In the genomic region with DNA sequence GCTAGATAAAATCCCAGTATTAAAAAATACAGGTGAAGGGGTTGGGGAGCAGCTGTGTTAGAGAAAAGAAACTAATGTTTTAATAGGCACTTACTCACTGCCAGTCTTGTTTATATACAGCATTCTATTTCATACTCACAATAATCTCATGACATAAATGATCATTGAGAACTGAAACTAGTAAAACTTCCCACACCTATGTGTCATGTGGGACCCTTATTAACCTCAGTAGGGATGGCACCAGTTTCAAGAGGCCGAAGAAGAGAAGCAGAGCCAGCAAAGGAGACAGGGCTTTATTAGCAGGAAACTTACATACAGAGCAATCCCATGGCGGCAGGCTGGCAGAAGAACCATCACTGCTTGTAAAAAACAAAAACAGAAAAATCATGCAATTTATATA, we compare ENCODE assay signal across 27 cellular contexts. TPM values are rescaled to one million over a fixed set of nuclear protein-coding genes. Genes with fewer than 3 reads are reported as not detected.
"Had no signal": no experiment of that assay in that cellular context is flagged by ENCODE, and none has a peak within 500 bp of the region (broad histone marks: within the 10 kb centered on the region; RNA-seq: fewer than 3 reads in every experiment).

No MANE protein-coding gene starts in this region.

- H3K27ac ChIP-seq: foreskin keratinocyte, gastroesophageal sphincter, heart left ventricle, left ventricle myocardium inferior, lower lobe of right lung, ovary, psoas muscle, sigmoid colon, skin epidermis, spleen, thoracic aorta, tibial nerve, upper lobe of left lung had no signal

- DNase-seq: cortex of kidney; effector memory CD8-positive, alpha-beta T cell; foreskin keratinocyte; heart left ventricle; hippocampal formation; islet precursor cell; kidney glomerular epithelial cell; left colon; left ventricle myocardium inferior; lower lobe of right lung; natural killer cell; occipital lobe; ovary; posterior cingulate gyrus; psoas muscle; right cardiac atrium; sigmoid colon; spleen; stimulated activated CD4-positive, alpha-beta T cell treated with anti-CD3 and anti-CD28 coated beads, Interleukin-4, amount 100 ng/mL, for 4 hours; stimulated activated naive B cell treated with anti-CD40 and anti-IgM and Interleukin-4, amounts not matched to agents 10 μg/mL and 1 μg/mL and 100 μg/mL, for 72 hours; upper lobe of left lung had no signal

- ATAC-seq: effector memory CD8-positive, alpha-beta T cell; foreskin keratinocyte; gastroesophageal sphincter; heart left ventricle; left colon; lower lobe of right lung; natural killer cell; psoas muscle; right cardiac atrium; stimulated activated naive B cell treated with anti-CD40 and anti-IgM and Interleukin-4, amounts not matched to agents 10 μg/mL and 1 μg/mL and 100 μg/mL, for 72 hours had no signal

RNA-seq across cellular contexts. Expression of a gene that starts 48.8 kb away (rescaled TPM):
- total RNA-seq: dermis microvascular lymphatic vessel endothelial cell, foreskin keratinocyte, left ventricle myocardium inferior, lower lobe of right lung, mononuclear cell, natural killer cell, right cardiac atrium, spleen had no signal
